Comparison of ENCODE assay signal across 22 cellular contexts in the genomic region with DNA sequence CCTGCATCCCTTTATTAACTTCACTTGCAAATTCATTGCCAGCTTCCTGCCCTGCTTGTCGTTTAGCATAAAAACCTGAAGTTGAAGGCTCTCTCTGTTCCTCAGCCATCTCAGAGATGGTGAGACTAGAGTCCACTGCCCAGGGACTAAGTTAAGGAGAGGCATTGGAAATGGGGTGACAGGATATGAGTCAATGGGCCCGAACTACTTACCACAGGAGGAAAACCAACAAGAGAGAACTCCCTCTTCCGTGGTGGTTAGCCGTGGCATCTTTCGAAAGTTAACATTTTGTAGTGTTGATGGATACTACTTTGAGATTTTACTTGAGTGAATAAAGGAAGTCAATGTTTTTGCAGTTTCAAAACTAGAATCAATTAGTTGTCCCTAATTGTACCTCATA.
A peak's percentile ranks its signal among the peaks of the same experiment; 100 is the strongest.
DNase-seq lines count a peak whose midpoint lies in the region; ATAC-seq and TF ChIP-seq lines count a peak whose summit lies in the region.
"Had no signal": no experiment of that assay in that cellular context is flagged by ENCODE, and none has a peak within 500 bp of the region (broad histone marks: within the 10 kb centered on the region; RNA-seq: fewer than 3 reads in every experiment).

No MANE protein-coding gene starts in this region.

- H3K4me1 ChIP-seq in SJSA1 (replicated peaks) (peaks cover 25% of the 10 kb centered on the region), colonic mucosa (no peaks in the 10 kb centered on the region)

- no peak overlapping the region for H3K27ac Mint-ChIP-seq in natural killer cell
- H3K27ac Mint-ChIP-seq: T-cell had no signal

- H3K27me3 Mint-ChIP-seq in natural killer cell (ENCODE audit: low read depth in 2 of 2), result no peaks in the 10 kb centered on the region

- H3K27me3 ChIP-seq in SJSA1 (replicated peaks), result no peaks in the 10 kb centered on the region
- H3K27me3 ChIP-seq in colonic mucosa, result no peaks in the 10 kb centered on the region
- H3K27me3 ChIP-seq: foreskin keratinocyte, hepatocyte, right atrium auricular region had no signal

- H3K4me1 Mint-ChIP-seq in natural killer cell, result no peaks in the 10 kb centered on the region
- H3K4me1 Mint-ChIP-seq: T-cell had no signal

- H3K4me3 ChIP-seq in SJSA1 (no peak overlapping the region), fibroblast of mammary gland (ENCODE audit: control insufficient read depth, low read depth, low read length) (no peak overlapping the region), colonic mucosa (no peak overlapping the region)
- H3K4me3 ChIP-seq: hepatocyte, lung, right atrium auricular region had no signal

- TF ChIP-seq CTCF in fibroblast of mammary gland (conservative IDR thresholded peaks at IDR 0.05; ENCODE audit: control insufficient read depth, insufficient read depth, low read depth, low read length) (no peak), natural killer cell (IDR thresholded peaks at IDR 0.05) (no peak), colonic mucosa (IDR thresholded peaks at IDR 0.05) (no peak)

- no peaks in the 10 kb centered on the region for H3K36me3 ChIP-seq in SJSA1
- H3K36me3 ChIP-seq in colonic mucosa, result no peaks in the 10 kb centered on the region
- H3K36me3 ChIP-seq: right atrium auricular region, WERI-Rb-1 had no signal

- H3K27ac ChIP-seq in SJSA1 (peak overlapping the region; percentile 65), colonic mucosa (no peak overlapping the region)
- H3K27ac ChIP-seq: foreskin keratinocyte, hepatocyte, WERI-Rb-1 had no signal

- no peaks in the 10 kb centered on the region for H3K36me3 Mint-ChIP-seq in natural killer cell
- H3K36me3 Mint-ChIP-seq: T-cell had no signal

- DNase-seq in A172 (ENCODE audit: low spot score), result peak; percentile 79
- DNase-seq in HT1080 (ENCODE audit: low read depth), result peak; percentile 69
- DNase-seq in SJSA1 (ENCODE audit: low read depth in 1 of 2, low spot score in 2 of 2), result peak in 1 of 2 experiments; percentile 20
- DNase-seq in fibroblast of mammary gland (ENCODE audit: low read depth), result peak; percentile 36
- DNase-seq in natural killer cell, result no peak
- DNase-seq in colonic mucosa, result no peak
- DNase-seq in AG08396 (ENCODE audit: low spot score), result no peak
- DNase-seq: activated CD8-positive, alpha-beta memory T cell treated with anti-CD3 and anti-CD28 coated beads, Interleukin-2, amount 50 U/mL, for 4 hours; C1 segment of cervical spinal cord; dermis blood vessel endothelial cell; foreskin keratinocyte; GF-D8; Karpas-422; NCI-H1417; NCI-H524; stimulated activated CD8-positive, alpha-beta memory T cell treated with anti-CD3 and anti-CD28 coated beads, Interleukin-4, amount 100 ng/mL, for 48 hours; T-cell; WERI-Rb-1 had no signal

- H3K9me3 Mint-ChIP-seq in natural killer cell, result peaks cover 0 to 2% of the 10 kb centered on the region in 2 donors

- no peaks in the 10 kb centered on the region for H3K9me3 ChIP-seq in SJSA1 (replicated peaks)
- H3K9me3 ChIP-seq in colonic mucosa, result no peaks in the 10 kb centered on the region
- H3K9me3 ChIP-seq: right atrium auricular region had no signal

- ATAC-seq in natural killer cell (no peak), GM19351 (IDR thresholded peaks at IDR 0.05; ENCODE audit: unreplicated experiment) (no peak)
- ATAC-seq: T-cell had no signal

- no peak overlapping the region for H3K9ac ChIP-seq in colonic mucosa (ENCODE audit: low read depth in 2 of 2, low read length in 2 of 2)

- no peak overlapping the region for H3K4me3 Mint-ChIP-seq in natural killer cell
- H3K4me3 Mint-ChIP-seq: T-cell had no signal

- intact Hi-C loops in natural killer cell (cut with micrococcal nuclease), result no loop called here
- intact Hi-C loops in colonic mucosa (cut with DNase I), result no loop called here

Comparison
In these comparisons a context has a peak if more than half of its experiments do, and no peak if none do; other contexts are left out.
1. DNase-seq: peak in A172 (single experiment), HT1080 (single experiment) and fibroblast of mammary gland (single experiment); none in natural killer cell (single experiment), colonic mucosa (single experiment) and AG08396 (single experiment).